ENCODE assay signal across 9 cellular contexts in genomic region chr5:9394221-9394620, GRCh38.
"Had no signal": no experiment of that assay in that cellular context is flagged by ENCODE, and none has a peak within 500 bp of the region (broad histone marks: within the 10 kb centered on the region; RNA-seq: fewer than 3 reads in every experiment).

No MANE protein-coding gene starts in this region.

- H3K4me1 ChIP-seq: HAP-1 had no signal

- H3K9ac ChIP-seq: GM23248 had no signal

- DNase-seq: GM23248, GOT3, HFFc6, KBM-7 had no signal

- H3K9me3 ChIP-seq: HAP-1 had no signal

- H3K4me3 ChIP-seq: GM23248, HAP-1 had no signal

- H3K36me3 ChIP-seq: HAP-1 had no signal

- H3K4me3 Mint-ChIP-seq: HFFc6, IgD-negative memory B cell had no signal

- H3K36me3 Mint-ChIP-seq: IgD-negative memory B cell had no signal

- H3K27ac ChIP-seq: GM23248, HL-60 had no signal

- H2AFZ ChIP-seq: GM23248 had no signal

- H3K9me3 Mint-ChIP-seq: HFFc6 had no signal

- H3K27ac Mint-ChIP-seq: HFFc6, IgD-negative memory B cell had no signal

- ATAC-seq: HCT116, HepG2 had no signal

- H3K27me3 Mint-ChIP-seq: IgD-negative memory B cell had no signal
